Comparison of ENCODE assay signal across 8 cellular contexts in genomic region chr19:47225746-47226425, GRCh38. TPM values are rescaled to one million over a fixed set of nuclear protein-coding genes. Genes with fewer than 3 reads are reported as not detected.
DNase-seq lines count a peak whose midpoint lies in the region; ATAC-seq, FAIRE-seq and TF ChIP-seq lines count a peak whose summit lies in the region.

No MANE protein-coding gene starts in this region.

- peak overlapping the region; percentile 94 for H3K4me2 ChIP-seq in HepG2 (ENCODE audit: low read depth, low read length)

- H3K79me2 ChIP-seq in HepG2 (ENCODE audit: insufficient read depth, low read length): peaks cover 23% of the 10 kb centered on the region

- intact Hi-C loops in HepG2 (cut with micrococcal nuclease; ENCODE audit: unreplicated experiment): no loop called here

- peaks cover 17% of the 10 kb centered on the region for H3K4me1 Mint-ChIP-seq in activated CD4-positive, alpha-beta T cell treated with anti-CD3 and anti-CD28 coated beads, Interleukin-2, amount 10 ng/mL, durations not matched to agents 7 days and 5 days

- H3K36me3 ChIP-seq in HepG2 (replicated peaks in 1 of 2; ENCODE audit: control insufficient read depth in 1 of 2, insufficient read depth in 2 of 2, low read length in 2 of 2): peaks cover 14 to 27% of the 10 kb centered on the region in 2 experiments; a peak in 4 of 5 replicates

- peak overlapping the region; percentile 76 for H3K4me3 Mint-ChIP-seq in activated CD4-positive, alpha-beta T cell treated with anti-CD3 and anti-CD28 coated beads, Interleukin-2, amount 10 ng/mL, durations not matched to agents 7 days and 5 days

- peak; percentile 69 for TF ChIP-seq RAD21 in HepG2 (CRISPR knock-in tag; IDR thresholded peaks at IDR 0.05)

- ATAC-seq in HG03139 (IDR thresholded peaks at IDR 0.05; ENCODE audit: unreplicated experiment) (peak; percentile 36), HepG2 (peak; percentile 70)

- CTCF ChIA-PET in activated CD4-positive, alpha-beta T cell treated with anti-CD3 and anti-CD28 coated beads, Interleukin-2, amount 10 ng/mL, durations not matched to agents 7 days and 5 days (lab: Charles Lee): interaction anchor here (0.6 to 5.8 kb wide), 12 partner anchors 10 to 1506 kb away, joined by 3 to 78 read pairs (median 4); no protein-coding TSS in a partner anchor
- CTCF ChIA-PET in HepG2 (lab: Yijun Ruan, JAX; ENCODE audit: low intra/inter-chr PET ratio, low total read pairs): no interaction called here

- H3K9me3 Mint-ChIP-seq in activated CD4-positive, alpha-beta T cell treated with anti-CD3 and anti-CD28 coated beads, Interleukin-2, amount 10 ng/mL, durations not matched to agents 7 days and 5 days: no peaks in the 10 kb centered on the region

- no peaks in the 10 kb centered on the region for H3K27me3 Mint-ChIP-seq in activated CD4-positive, alpha-beta T cell treated with anti-CD3 and anti-CD28 coated beads, Interleukin-2, amount 10 ng/mL, durations not matched to agents 7 days and 5 days

- peak; percentile 99 for TF ChIP-seq POLR2A in HepG2 (IDR thresholded peaks at IDR 0.05; ENCODE audit: insufficient read depth in 1 of 2, low read depth in 2 of 2, low read length in 2 of 2)

- FAIRE-seq in HepG2 (lab: Jason Lieb, UNC): peak; percentile 49

- H3K36me3 Mint-ChIP-seq in activated CD4-positive, alpha-beta T cell treated with anti-CD3 and anti-CD28 coated beads, Interleukin-2, amount 10 ng/mL, durations not matched to agents 7 days and 5 days (ENCODE audit: low read depth): peaks cover 9% of the 10 kb centered on the region

- WGBS in HepG2 (ENCODE audit: low lambda C conversion rate): 15% methylated on average over 12 of the region's 59 CpGs

- POLR2A ChIA-PET in activated CD4-positive, alpha-beta T cell treated with anti-CD3 and anti-CD28 coated beads, Interleukin-2, amount 10 ng/mL, durations not matched to agents 7 days and 5 days (lab: Charles Lee): interaction anchor here (0.6 to 1.0 kb wide), 4 partner anchors 11 to 48 kb away, joined by 3 to 5 read pairs (median 5); no protein-coding TSS in a partner anchor
- POLR2A ChIA-PET in HepG2 (lab: Yijun Ruan, JAX): interaction anchor here (0.5 to 4.3 kb wide), 25 partner anchors 9 to 1759 kb away, joined by 3 to 93 read pairs (median 7); partner anchors contain the start of genes CCDC9, DHX34, INAFM1 and SAE1

- H4K20me1 ChIP-seq in HepG2 (ENCODE audit: insufficient read depth, low read length): peaks cover 23% of the 10 kb centered on the region

- H3K4me1 ChIP-seq in HepG2 (ENCODE audit: insufficient read depth, low read length): peaks cover 24% of the 10 kb centered on the region

- in situ Hi-C loops in HepG2 (cut with HindIII; ENCODE audit: extremely low pct_ligation_motif_present, low pct_unique_long_range_greater_than_20kb): no loop called here

- H3K27ac Mint-ChIP-seq in activated CD4-positive, alpha-beta T cell treated with anti-CD3 and anti-CD28 coated beads, Interleukin-2, amount 10 ng/mL, durations not matched to agents 7 days and 5 days: peak overlapping the region; percentile 82

- no peaks in the 10 kb centered on the region for H3K9me3 ChIP-seq in HepG2 (ENCODE audit: low read length)

- TF ChIP-seq CTCF in HepG2 (CRISPR knock-in tag; IDR thresholded peaks at IDR 0.05): peak; percentile 43; the same call in 1 of the 2 replicates

- H3K4me3 ChIP-seq in HepG2 (replicated peaks in 1 of 3; ENCODE audit: insufficient read depth in 1 of 3, low read depth in 2 of 3, low read length in 3 of 3): peak overlapping the region; percentile 94 to 100 (median 95); a peak in 5 of 6 replicates

- BruUV-seq in HepG2 (replicated peaks; lab: Mats Ljungman, UMichigan): no TSS peak

- H2AFZ ChIP-seq in HepG2 (ENCODE audit: low read length): no peak overlapping the region

- DNase-seq in SIG-M5 treated with dmso at 0.1 percent for 504 hours (lab: John Stamatoyannopoulos, UW; ENCODE audit: unreplicated experiment): peak; percentile 79
- no peak for DNase-seq in SIG-M5 (lab: John Stamatoyannopoulos, UW)
- peak; percentile 82 for DNase-seq in NCI-H510A (lab: John Stamatoyannopoulos, UW)
- DNase-seq in activated CD4-positive, alpha-beta T cell treated with anti-CD3 and anti-CD28 coated beads, Interleukin-2, amount 10 ng/mL, durations not matched to agents 7 days and 5 days: peak; percentile 84
- peak; percentile 76 for DNase-seq in dedifferentiated amniotic fluid mesenchymal stem cell (ENCODE audit: extremely low spot score)
- peak; percentile 72 for DNase-seq in HepG2 (ENCODE audit: low spot score)
- peak; percentile 83 to 85 for DNase-seq in stimulated activated CD4-positive, alpha-beta T cell treated with anti-CD3 and anti-CD28 coated beads, Interleukin-2, amount 100 ng/mL, for 24 hours

- H3K9ac ChIP-seq in HepG2 (ENCODE audit: insufficient read depth, low read depth, low read length): peak overlapping the region; percentile 99

- peak overlapping the region; percentile 93 for H3K27ac ChIP-seq in HepG2 (ENCODE audit: extremely low read length, insufficient read depth, low read length)

- no peak for TF ChIP-seq EP300 in HepG2 (IDR thresholded peaks at IDR 0.05; ENCODE audit: low read depth in 2 of 2, low read length in 2 of 2)
- TF ChIP-seq EP300 in HepG2 (CRISPR knock-in tag; IDR thresholded peaks at IDR 0.05; ENCODE audit: borderline replicate concordance): no peak; the same call in 1 of the 2 replicates

- H3K27me3 ChIP-seq in HepG2 (ENCODE audit: control insufficient read depth in 1 of 2, insufficient read depth in 2 of 2, low read length in 2 of 2): peaks cover 0 to 4% of the 10 kb centered on the region in 2 experiments; a peak in 1 of 5 replicates

RNA-seq across cellular contexts. Expression of gene BBC3, which starts 5.1 kb away (rescaled TPM):
- 10 to 100 TPM; 12.8 to 19.0 TPM for total RNA-seq in activated CD4-positive, alpha-beta T cell treated with anti-CD3 and anti-CD28 coated beads, Interleukin-2, amount 10 ng/mL, durations not matched to agents 7 days and 5 days
- 5.8 and 8.8 TPM in 2 replicates for total RNA-seq in HepG2 (2016; rRNA removed; fragmentation: Illumina TruSeq; extraction: Trizol)
- total RNA-seq in HepG2 (2016; cell fraction: cytosol; rRNA removed; fragmentation: Illumina TruSeq; extraction: Trizol; ENCODE audit: low read depth): 3.1 and 3.4 TPM in 2 replicates
- 5.9 and 8.8 TPM in 2 replicates for total RNA-seq in HepG2 (2016; cell fraction: insoluble cytoplasmic fraction; rRNA removed; fragmentation: Illumina TruSeq; extraction: Trizol)
- total RNA-seq in HepG2 (2016; cell fraction: membrane; rRNA removed; fragmentation: Illumina TruSeq; extraction: Trizol): 6.6 and 7.4 TPM in 2 replicates
- 4.6 and 5.1 TPM in 2 replicates for total RNA-seq in HepG2 (2016; cell fraction: nucleus; rRNA removed; fragmentation: Illumina TruSeq; extraction: Trizol)
- polyA plus RNA-seq in HepG2 (2011; rRNA removed): 6.1 and 11.1 TPM in 2 replicates
- 7.0 and 10.6 TPM in 2 replicates for polyA plus RNA-seq in HepG2 (2011; cell fraction: cytosol; rRNA removed)
- 18.7 and 18.8 TPM in 2 replicates for polyA plus RNA-seq in HepG2 (2011; cell fraction: nucleus; rRNA removed)
- polyA plus RNA-seq in HepG2 (2012): 7.0 and 13.6 TPM in 2 replicates
- polyA plus RNA-seq in HepG2 (2016; cell fraction: cytosol; fragmentation: Illumina TruSeq; extraction: Trizol; ENCODE audit: low read depth): 1.8 and 1.9 TPM in 2 replicates
- 9.2 and 11.0 TPM in 2 replicates for polyA plus RNA-seq in HepG2 (2016; cell fraction: insoluble cytoplasmic fraction; fragmentation: Illumina TruSeq; extraction: Trizol; ENCODE audit: low read depth)
- polyA plus RNA-seq in HepG2 (2016; cell fraction: membrane; fragmentation: Illumina TruSeq; extraction: Trizol; ENCODE audit: low read depth): 5.1 and 5.2 TPM in 2 replicates
- polyA plus RNA-seq in HepG2 (2016; cell fraction: nucleus; fragmentation: Illumina TruSeq; extraction: Trizol; ENCODE audit: insufficient read depth, low read depth): 13.0 and 13.4 TPM in 2 replicates
- polyA minus RNA-seq in HepG2 (2011; rRNA and poly(A)+ RNA removed; ENCODE audit: low replicate concordance): 2.1 and 9.7 TPM in 2 replicates
- 8.9 and 9.3 TPM in 2 replicates for polyA minus RNA-seq in HepG2 (2011; cell fraction: cytosol; rRNA and poly(A)+ RNA removed)
- 5.4 and 6.2 TPM in 2 replicates for polyA minus RNA-seq in HepG2 (2011; cell fraction: nucleus; rRNA and poly(A)+ RNA removed)

RNA-seq across cellular contexts. Expression of gene CCDC9, which starts 30.4 kb away (rescaled TPM):
- total RNA-seq in activated CD4-positive, alpha-beta T cell treated with anti-CD3 and anti-CD28 coated beads, Interleukin-2, amount 10 ng/mL, durations not matched to agents 7 days and 5 days: 10 to 100 TPM; 20.4 to 24.1 TPM
- 5.9 and 6.3 TPM in 2 replicates for total RNA-seq in HepG2 (2016; rRNA removed; fragmentation: Illumina TruSeq; extraction: Trizol)
- 3.4 and 3.5 TPM in 2 replicates for total RNA-seq in HepG2 (2016; cell fraction: cytosol; rRNA removed; fragmentation: Illumina TruSeq; extraction: Trizol; ENCODE audit: low read depth)
- total RNA-seq in HepG2 (2016; cell fraction: insoluble cytoplasmic fraction; rRNA removed; fragmentation: Illumina TruSeq; extraction: Trizol): 3.8 and 7.1 TPM in 2 replicates
- 4.5 and 5.0 TPM in 2 replicates for total RNA-seq in HepG2 (2016; cell fraction: membrane; rRNA removed; fragmentation: Illumina TruSeq; extraction: Trizol)
- 4.4 and 5.5 TPM in 2 replicates for total RNA-seq in HepG2 (2016; cell fraction: nucleus; rRNA removed; fragmentation: Illumina TruSeq; extraction: Trizol)
- polyA plus RNA-seq in HepG2 (2011; rRNA removed): 2.9 and 3.0 TPM in 2 replicates
- 2.1 and 2.2 TPM in 2 replicates for polyA plus RNA-seq in HepG2 (2011; cell fraction: cytosol; rRNA removed)
- polyA plus RNA-seq in HepG2 (2011; cell fraction: nucleus; rRNA removed): 10.1 and 11.8 TPM in 2 replicates
- 10.0 TPM in 2 replicates for polyA plus RNA-seq in HepG2 (2012)
- 1.6 and 1.8 TPM in 2 replicates for polyA plus RNA-seq in HepG2 (2016; cell fraction: cytosol; fragmentation: Illumina TruSeq; extraction: Trizol; ENCODE audit: low read depth)
- polyA plus RNA-seq in HepG2 (2016; cell fraction: insoluble cytoplasmic fraction; fragmentation: Illumina TruSeq; extraction: Trizol; ENCODE audit: low read depth): 9.0 and 10.3 TPM in 2 replicates
- polyA plus RNA-seq in HepG2 (2016; cell fraction: membrane; fragmentation: Illumina TruSeq; extraction: Trizol; ENCODE audit: low read depth): 3.6 and 3.9 TPM in 2 replicates
- polyA plus RNA-seq in HepG2 (2016; cell fraction: nucleus; fragmentation: Illumina TruSeq; extraction: Trizol; ENCODE audit: insufficient read depth, low read depth): 22.8 and 25.7 TPM in 2 replicates
- polyA minus RNA-seq in HepG2 (2011; rRNA and poly(A)+ RNA removed; ENCODE audit: low replicate concordance): 1.8 and 6.2 TPM in 2 replicates
- 0.99 and 1.7 TPM in 2 replicates for polyA minus RNA-seq in HepG2 (2011; cell fraction: cytosol; rRNA and poly(A)+ RNA removed)
- 6.3 and 7.5 TPM in 2 replicates for polyA minus RNA-seq in HepG2 (2011; cell fraction: nucleus; rRNA and poly(A)+ RNA removed)

RNA-seq across cellular contexts. Expression of gene INAFM1, which starts 48.8 kb away (rescaled TPM):
- total RNA-seq in activated CD4-positive, alpha-beta T cell treated with anti-CD3 and anti-CD28 coated beads, Interleukin-2, amount 10 ng/mL, durations not matched to agents 7 days and 5 days: 10 to 100 TPM; 12.8 to 14.9 TPM
- total RNA-seq in HepG2 (2016; rRNA removed; fragmentation: Illumina TruSeq; extraction: Trizol): 1.00 and 1.9 TPM in 2 replicates
- 0.81 and 1.1 TPM in 2 replicates for total RNA-seq in HepG2 (2016; cell fraction: cytosol; rRNA removed; fragmentation: Illumina TruSeq; extraction: Trizol; ENCODE audit: low read depth)
- total RNA-seq in HepG2 (2016; cell fraction: insoluble cytoplasmic fraction; rRNA removed; fragmentation: Illumina TruSeq; extraction: Trizol): 1.1 and 1.8 TPM in 2 replicates
- total RNA-seq in HepG2 (2016; cell fraction: membrane; rRNA removed; fragmentation: Illumina TruSeq; extraction: Trizol): 1.0 and 1.2 TPM in 2 replicates
- total RNA-seq in HepG2 (2016; cell fraction: nucleus; rRNA removed; fragmentation: Illumina TruSeq; extraction: Trizol): 0.78 and 1.0 TPM in 2 replicates
- 0.88 and 1.3 TPM in 2 replicates for polyA plus RNA-seq in HepG2 (2011; rRNA removed)
- 0.60 and 0.93 TPM in 2 replicates for polyA plus RNA-seq in HepG2 (2011; cell fraction: cytosol; rRNA removed)
- polyA plus RNA-seq in HepG2 (2011; cell fraction: nucleus; rRNA removed): 5.3 and 5.5 TPM in 2 replicates
- 2.8 and 3.1 TPM in 2 replicates for polyA plus RNA-seq in HepG2 (2012)
- polyA plus RNA-seq in HepG2 (2016; cell fraction: cytosol; fragmentation: Illumina TruSeq; extraction: Trizol; ENCODE audit: low read depth): 2.2 and 2.5 TPM in 2 replicates
- 1.8 and 2.4 TPM in 2 replicates for polyA plus RNA-seq in HepG2 (2016; cell fraction: insoluble cytoplasmic fraction; fragmentation: Illumina TruSeq; extraction: Trizol; ENCODE audit: low read depth)
- 1.7 and 2.2 TPM in 2 replicates for polyA plus RNA-seq in HepG2 (2016; cell fraction: membrane; fragmentation: Illumina TruSeq; extraction: Trizol; ENCODE audit: low read depth)
- polyA plus RNA-seq in HepG2 (2016; cell fraction: nucleus; fragmentation: Illumina TruSeq; extraction: Trizol; ENCODE audit: insufficient read depth, low read depth): 4.5 and 6.9 TPM in 2 replicates
- 0.35 and 1.3 TPM in 2 replicates for polyA minus RNA-seq in HepG2 (2011; rRNA and poly(A)+ RNA removed; ENCODE audit: low replicate concordance)
- 1.2 and 1.5 TPM in 2 replicates for polyA minus RNA-seq in HepG2 (2011; cell fraction: cytosol; rRNA and poly(A)+ RNA removed)
- polyA minus RNA-seq in HepG2 (2011; cell fraction: nucleus; rRNA and poly(A)+ RNA removed): 0.99 and 1.4 TPM in 2 replicates
